Comparison of ENCODE assay signal across 22 cellular contexts in genomic region chr4:147332101-147332500, GRCh38.
"Had no signal": no experiment of that assay in that cellular context is flagged by ENCODE, and none has a peak within 500 bp of the region (broad histone marks: within the 10 kb centered on the region; RNA-seq: fewer than 3 reads in every experiment).

No MANE protein-coding gene starts in this region.

- H3K27ac ChIP-seq: dorsolateral prefrontal cortex, hepatocyte, ovary, right atrium auricular region, suprapubic skin, thyroid gland, upper lobe of left lung, vagina had no signal

- H3K9me3 ChIP-seq: ovary, right atrium auricular region, suprapubic skin, thyroid gland, upper lobe of left lung, vagina had no signal

- H3K36me3 ChIP-seq: ovary, right atrium auricular region, suprapubic skin, thyroid gland, upper lobe of left lung, vagina had no signal

- H3K4me1 Mint-ChIP-seq: naive thymus-derived CD4-positive, alpha-beta T cell; neural crest cell had no signal

- H3K4me1 ChIP-seq: suprapubic skin, thyroid gland, vagina had no signal

- H3K9me3 Mint-ChIP-seq: naive thymus-derived CD4-positive, alpha-beta T cell; neural crest cell had no signal

- H3K36me3 Mint-ChIP-seq: naive thymus-derived CD4-positive, alpha-beta T cell had no signal

- H3K4me3 Mint-ChIP-seq: naive thymus-derived CD4-positive, alpha-beta T cell; neural crest cell had no signal

- FAIRE-seq: kidney, small intestine had no signal

- H3K79me2 ChIP-seq: hepatocyte had no signal

- H2AFZ ChIP-seq: hepatocyte had no signal

- H3K4me2 ChIP-seq: hepatocyte had no signal

- H3K27ac Mint-ChIP-seq: naive thymus-derived CD4-positive, alpha-beta T cell had no signal

- ATAC-seq: left ventricle myocardium superior; naive thymus-derived CD4-positive, alpha-beta T cell had no signal

- H3K4me3 ChIP-seq: dorsolateral prefrontal cortex, hepatocyte, lung, ovary, right atrium auricular region, suprapubic skin, thyroid gland, upper lobe of left lung, vagina had no signal

- DNase-seq: cortex of kidney; dorsolateral prefrontal cortex; effector CD8-positive, alpha-beta T cell; foreskin melanocyte; head of caudate nucleus; kidney; left cardiac atrium; left ventricle myocardium superior; mesendoderm; naive thymus-derived CD4-positive, alpha-beta T cell; ovary; small intestine; stimulated activated CD4-positive, alpha-beta T cell treated with anti-CD3 and anti-CD28 coated beads, Interleukin-12 subunit alpha, Interleukin-12 subunit beta, amount 100 ng/mL, for 4 hours; stimulated activated naive CD4-positive, alpha-beta T cell treated with Interleukin-2 at 50 U/mL for 16 hours; thyroid gland; upper lobe of left lung had no signal

- H3K27me3 ChIP-seq: dorsolateral prefrontal cortex, hepatocyte, ovary, right atrium auricular region, suprapubic skin, thyroid gland, upper lobe of left lung, vagina had no signal
